ENCODE assay signal across 1 cellular context in the genomic region with DNA sequence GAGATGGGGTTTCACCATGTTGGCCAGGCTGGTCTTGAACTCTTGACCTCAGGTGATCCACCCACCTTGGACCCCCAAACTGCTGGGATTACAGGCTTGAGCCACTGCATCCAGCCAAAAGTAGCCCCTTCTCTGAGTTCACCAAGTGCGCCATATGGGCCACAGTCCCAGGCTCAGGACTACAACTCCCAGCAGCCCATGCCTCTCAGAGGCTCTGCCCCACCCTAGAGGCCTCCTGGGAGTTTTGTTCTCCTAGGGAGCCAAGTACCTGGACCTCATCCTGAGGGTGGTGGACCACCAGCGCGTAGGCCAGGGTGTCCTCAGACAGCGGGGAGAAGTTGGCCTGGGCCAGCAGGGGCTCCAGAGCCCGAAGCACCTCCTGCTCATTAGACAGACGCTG.
TF ChIP-seq lines count a peak whose summit lies in the region.

No MANE protein-coding gene starts in this region.

TF ChIP-seq in HepG2, 621 proteins besides CTCF, POLR2A, EP300 and RAD21:
- TF ChIP-seq ZNF607 (CRISPR knock-in tag; IDR thresholded peaks at IDR 0.05; ENCODE audit: borderline replicate concordance) (no peak), ZNF552 (CRISPR knock-in tag; IDR thresholded peaks at IDR 0.05; ENCODE audit: borderline replicate concordance) (no peak), HCFC1 (IDR thresholded peaks at IDR 0.05; ENCODE audit: low read depth, low read length) (peak; percentile 21; the same call in 1 of the 2 replicates), SAFB2 (CRISPR knock-in tag; IDR thresholded peaks at IDR 0.05; ENCODE audit: borderline replicate concordance, low read depth) (no peak), THAP11 (CRISPR knock-in tag; IDR thresholded peaks at IDR 0.05) (peak; percentile 92), ZNF143 (CRISPR knock-in tag; IDR thresholded peaks at IDR 0.05) (peak; percentile 85), ZNF382 (CRISPR knock-in tag; IDR thresholded peaks at IDR 0.05; ENCODE audit: borderline replicate concordance) (no peak)
- TF ChIP-seq, protein P1, sequence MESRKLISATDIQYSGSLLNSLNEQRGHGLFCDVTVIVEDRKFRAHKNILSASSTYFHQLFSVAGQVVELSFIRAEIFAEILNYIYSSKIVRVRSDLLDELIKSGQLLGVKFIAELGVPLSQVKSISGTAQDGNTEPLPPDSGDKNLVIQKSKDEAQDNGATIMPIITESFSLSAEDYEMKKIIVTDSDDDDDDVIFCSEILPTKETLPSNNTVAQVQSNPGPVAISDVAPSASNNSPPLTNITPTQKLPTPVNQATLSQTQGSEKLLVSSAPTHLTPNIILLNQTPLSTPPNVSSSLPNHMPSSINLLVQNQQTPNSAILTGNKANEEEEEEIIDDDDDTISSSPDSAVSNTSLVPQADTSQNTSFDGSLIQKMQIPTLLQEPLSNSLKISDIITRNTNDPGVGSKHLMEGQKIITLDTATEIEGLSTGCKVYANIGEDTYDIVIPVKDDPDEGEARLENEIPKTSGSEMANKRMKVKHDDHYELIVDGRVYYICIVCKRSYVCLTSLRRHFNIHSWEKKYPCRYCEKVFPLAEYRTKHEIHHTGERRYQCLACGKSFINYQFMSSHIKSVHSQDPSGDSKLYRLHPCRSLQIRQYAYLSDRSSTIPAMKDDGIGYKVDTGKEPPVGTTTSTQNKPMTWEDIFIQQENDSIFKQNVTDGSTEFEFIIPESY (CRISPR knock-in tag; IDR thresholded peaks at IDR 0.05), result 0 out of 2 replicates have a peak, but pooled peaks have one; percentile 13
